Comparison of ENCODE assay signal across 1 cellular context in the genomic region with DNA sequence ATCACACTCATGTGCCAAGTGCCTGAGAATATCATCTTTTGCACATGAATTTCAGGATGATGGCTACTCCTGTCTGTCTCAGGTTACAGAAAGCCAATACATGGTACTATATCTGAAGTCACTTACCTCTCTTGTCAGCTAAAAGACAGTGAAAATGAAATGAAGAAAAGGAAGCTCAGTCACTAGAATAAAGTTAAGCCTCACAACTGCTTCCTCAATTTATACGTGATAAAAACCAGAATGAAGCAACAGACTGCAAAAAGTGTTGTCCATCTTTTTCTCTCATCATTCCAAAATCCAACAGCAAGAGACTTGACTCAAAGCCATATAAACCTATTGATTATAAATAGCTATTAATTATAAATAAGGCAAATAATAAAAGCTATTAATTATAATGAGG.
TF ChIP-seq lines count a peak whose summit lies in the region.

No MANE protein-coding gene starts in this region.

TF ChIP-seq in GM12878, 131 proteins besides CTCF, POLR2A, EP300 and RAD21:
- no peak for TF ChIP-seq CREB1 (IDR thresholded peaks at IDR 0.05; ENCODE audit: low read depth)
- TF ChIP-seq, protein P1, sequence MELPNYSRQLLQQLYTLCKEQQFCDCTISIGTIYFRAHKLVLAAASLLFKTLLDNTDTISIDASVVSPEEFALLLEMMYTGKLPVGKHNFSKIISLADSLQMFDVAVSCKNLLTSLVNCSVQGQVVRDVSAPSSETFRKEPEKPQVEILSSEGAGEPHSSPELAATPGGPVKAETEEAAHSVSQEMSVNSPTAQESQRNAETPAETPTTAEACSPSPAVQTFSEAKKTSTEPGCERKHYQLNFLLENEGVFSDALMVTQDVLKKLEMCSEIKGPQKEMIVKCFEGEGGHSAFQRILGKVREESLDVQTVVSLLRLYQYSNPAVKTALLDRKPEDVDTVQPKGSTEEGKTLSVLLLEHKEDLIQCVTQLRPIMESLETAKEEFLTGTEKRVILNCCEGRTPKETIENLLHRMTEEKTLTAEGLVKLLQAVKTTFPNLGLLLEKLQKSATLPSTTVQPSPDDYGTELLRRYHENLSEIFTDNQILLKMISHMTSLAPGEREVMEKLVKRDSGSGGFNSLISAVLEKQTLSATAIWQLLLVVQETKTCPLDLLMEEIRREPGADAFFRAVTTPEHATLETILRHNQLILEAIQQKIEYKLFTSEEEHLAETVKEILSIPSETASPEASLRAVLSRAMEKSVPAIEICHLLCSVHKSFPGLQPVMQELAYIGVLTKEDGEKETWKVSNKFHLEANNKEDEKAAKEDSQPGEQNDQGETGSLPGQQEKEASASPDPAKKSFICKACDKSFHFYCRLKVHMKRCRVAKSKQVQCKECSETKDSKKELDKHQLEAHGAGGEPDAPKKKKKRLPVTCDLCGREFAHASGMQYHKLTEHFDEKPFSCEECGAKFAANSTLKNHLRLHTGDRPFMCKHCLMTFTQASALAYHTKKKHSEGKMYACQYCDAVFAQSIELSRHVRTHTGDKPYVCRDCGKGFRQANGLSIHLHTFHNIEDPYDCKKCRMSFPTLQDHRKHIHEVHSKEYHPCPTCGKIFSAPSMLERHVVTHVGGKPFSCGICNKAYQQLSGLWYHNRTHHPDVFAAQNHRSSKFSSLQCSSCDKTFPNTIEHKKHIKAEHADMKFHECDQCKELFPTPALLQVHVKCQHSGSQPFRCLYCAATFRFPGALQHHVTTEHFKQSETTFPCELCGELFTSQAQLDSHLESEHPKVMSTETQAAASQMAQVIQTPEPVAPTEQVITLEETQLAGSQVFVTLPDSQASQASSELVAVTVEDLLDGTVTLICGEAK (IDR thresholded peaks at IDR 0.05; ENCODE audit: borderline replicate concordance): no peak
- TF ChIP-seq, protein P2, sequence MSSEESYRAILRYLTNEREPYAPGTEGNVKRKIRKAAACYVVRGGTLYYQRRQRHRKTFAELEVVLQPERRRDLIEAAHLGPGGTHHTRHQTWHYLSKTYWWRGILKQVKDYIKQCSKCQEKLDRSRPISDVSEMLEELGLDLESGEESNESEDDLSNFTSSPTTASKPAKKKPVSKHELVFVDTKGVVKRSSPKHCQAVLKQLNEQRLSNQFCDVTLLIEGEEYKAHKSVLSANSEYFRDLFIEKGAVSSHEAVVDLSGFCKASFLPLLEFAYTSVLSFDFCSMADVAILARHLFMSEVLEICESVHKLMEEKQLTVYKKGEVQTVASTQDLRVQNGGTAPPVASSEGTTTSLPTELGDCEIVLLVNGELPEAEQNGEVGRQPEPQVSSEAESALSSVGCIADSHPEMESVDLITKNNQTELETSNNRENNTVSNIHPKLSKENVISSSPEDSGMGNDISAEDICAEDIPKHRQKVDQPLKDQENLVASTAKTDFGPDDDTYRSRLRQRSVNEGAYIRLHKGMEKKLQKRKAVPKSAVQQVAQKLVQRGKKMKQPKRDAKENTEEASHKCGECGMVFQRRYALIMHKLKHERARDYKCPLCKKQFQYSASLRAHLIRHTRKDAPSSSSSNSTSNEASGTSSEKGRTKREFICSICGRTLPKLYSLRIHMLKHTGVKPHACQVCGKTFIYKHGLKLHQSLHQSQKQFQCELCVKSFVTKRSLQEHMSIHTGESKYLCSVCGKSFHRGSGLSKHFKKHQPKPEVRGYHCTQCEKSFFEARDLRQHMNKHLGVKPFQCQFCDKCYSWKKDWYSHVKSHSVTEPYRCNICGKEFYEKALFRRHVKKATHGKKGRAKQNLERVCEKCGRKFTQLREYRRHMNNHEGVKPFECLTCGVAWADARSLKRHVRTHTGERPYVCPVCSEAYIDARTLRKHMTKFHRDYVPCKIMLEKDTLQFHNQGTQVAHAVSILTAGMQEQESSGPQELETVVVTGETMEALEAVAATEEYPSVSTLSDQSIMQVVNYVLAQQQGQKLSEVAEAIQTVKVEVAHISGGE (CRISPR knock-in tag; IDR thresholded peaks at IDR 0.05): no peak
